21 cellular contexts compared by ENCODE assay signal in the genomic region with DNA sequence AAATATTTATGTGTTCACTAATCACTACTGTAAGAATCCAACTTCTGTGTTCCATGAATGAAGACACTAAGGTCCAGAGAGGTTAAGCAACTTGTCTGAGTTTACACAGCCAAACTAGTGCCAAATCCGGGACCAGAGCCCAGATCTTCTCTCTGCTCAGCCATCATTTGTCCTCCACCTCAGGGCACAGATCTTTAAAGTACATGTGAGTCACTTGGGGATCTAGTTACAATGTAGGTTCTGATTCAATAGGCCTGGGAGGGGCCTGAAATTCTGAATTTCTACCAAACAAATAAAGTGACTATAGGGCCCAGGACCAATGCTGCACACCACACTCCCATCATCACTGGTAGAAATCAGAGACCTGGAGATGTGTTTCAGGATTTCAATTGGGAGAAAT.
DNase-seq lines count a peak whose midpoint lies in the region; ATAC-seq and TF ChIP-seq lines count a peak whose summit lies in the region.
"Had no signal": no experiment of that assay in that cellular context is flagged by ENCODE, and none has a peak within 500 bp of the region (broad histone marks: within the 10 kb centered on the region; RNA-seq: fewer than 3 reads in every experiment).

No MANE protein-coding gene starts in this region.

- no peak overlapping the region for H3K27ac Mint-ChIP-seq in glutamatergic neuron (ENCODE audit: unreplicated experiment)
- H3K27ac Mint-ChIP-seq: activated naive CD8-positive, alpha-beta T cell treated with anti-CD3 and anti-CD28 coated beads for 36 hours; activated T-helper 1 cell treated with anti-CD3 and anti-CD28 coated beads, Interleukin-12 subunit alpha, Interleukin-12 subunit beta, Interleukin-2, Interleukin-4 antibody, amounts not matched to agents 30 ng/mL and 10 ng/mL and 1 ng/mL, durations not matched to agents 14 hours and 24 hours and 36 hours; naive B cell; T-helper 17 cell; WTC11 had no signal

- peak; percentile 29 for DNase-seq in DMS53 treated with DMSO at 0.1 percent for 48 hours (lab: John Stamatoyannopoulos, UW; ENCODE audit: unreplicated experiment)
- DNase-seq in HT1080 (ENCODE audit: low read depth) = peak; percentile 51
- DNase-seq in adipocyte (ENCODE audit: low read depth) = peak; percentile 40
- peak; percentile 3 to 41 for DNase-seq in foreskin keratinocyte
- no peak for DNase-seq in glutamatergic neuron
- no peak for DNase-seq in SHP77 (lab: John Stamatoyannopoulos, UW)
- DNase-seq in spleen = no peak
- DNase-seq: activated CD8-positive, alpha-beta memory T cell treated with anti-CD3 and anti-CD28 coated beads for 24 hours; activated naive CD8-positive, alpha-beta T cell treated with anti-CD3 and anti-CD28 coated beads for 36 hours; effector memory CD4-positive, alpha-beta T cell; naive B cell; NCI-H1436 treated with DMSO at 0.1 percent for 48 hours; NCI-H345; NK-92 treated with Interleukin-12 subunit alpha and Interleukin-12 subunit beta, amount 100 ng/mL, for 24 hours; Right ventricle myocardium superior; T-helper 17 cell had no signal

- H3K36me3 ChIP-seq in adipocyte (ENCODE audit: control insufficient read depth, insufficient read depth, low read length, severe bottlenecking) (no peaks in the 10 kb centered on the region), spleen (no peaks in the 10 kb centered on the region)
- H3K36me3 ChIP-seq: thoracic aorta had no signal

- no peak overlapping the region for H3K9ac ChIP-seq in adipocyte (ENCODE audit: low read length)

- H3K27me3 ChIP-seq in adipocyte (replicated peaks; ENCODE audit: control insufficient read depth, insufficient read depth, low read length) (no peaks in the 10 kb centered on the region), foreskin keratinocyte (peaks cover 13% of the 10 kb centered on the region), spleen (replicated peaks in 1 of 7) (no peaks in the 10 kb centered on the region)

- no peaks in the 10 kb centered on the region for H3K36me3 Mint-ChIP-seq in glutamatergic neuron (ENCODE audit: unreplicated experiment)
- H3K36me3 Mint-ChIP-seq: naive B cell had no signal

- H3K4me3 ChIP-seq in adipocyte (ENCODE audit: low read length) = no peak overlapping the region
- no peak overlapping the region for H3K4me3 ChIP-seq in spleen
- H3K4me3 ChIP-seq: lung, thoracic aorta had no signal

- no peaks in the 10 kb centered on the region for H3K9me3 ChIP-seq in adipocyte (ENCODE audit: control insufficient read depth, low read length)
- H3K9me3 ChIP-seq in spleen = peaks cover 0 to 4% (median 0%) of the 10 kb centered on the region in 8 donors
- H3K9me3 ChIP-seq: thoracic aorta had no signal

- H3K4me1 Mint-ChIP-seq in glutamatergic neuron (ENCODE audit: low read depth, unreplicated experiment) = peaks cover 8% of the 10 kb centered on the region
- H3K4me1 Mint-ChIP-seq: activated naive CD8-positive, alpha-beta T cell treated with anti-CD3 and anti-CD28 coated beads for 36 hours; naive B cell; T-helper 17 cell had no signal

- TF ChIP-seq POLR2A in spleen (IDR thresholded peaks at IDR 0.05) = no peak

- ATAC-seq in foreskin keratinocyte = peak; percentile 92
- no peak for ATAC-seq in GM18873 (IDR thresholded peaks at IDR 0.05; ENCODE audit: low FRiP score, unreplicated experiment)
- ATAC-seq: T-helper 17 cell, WTC11 had no signal

- H3K9me3 Mint-ChIP-seq in glutamatergic neuron (ENCODE audit: unreplicated experiment) = peaks cover 2% of the 10 kb centered on the region
- H3K9me3 Mint-ChIP-seq: activated T-helper 1 cell treated with anti-CD3 and anti-CD28 coated beads, Interleukin-12 subunit alpha, Interleukin-12 subunit beta, Interleukin-2, Interleukin-4 antibody, amounts not matched to agents 30 ng/mL and 10 ng/mL and 1 ng/mL, durations not matched to agents 14 hours and 24 hours and 36 hours had no signal

- H3K4me3 Mint-ChIP-seq in glutamatergic neuron (ENCODE audit: unreplicated experiment) = no peak overlapping the region
- H3K4me3 Mint-ChIP-seq: activated naive CD8-positive, alpha-beta T cell treated with anti-CD3 and anti-CD28 coated beads for 36 hours; activated T-helper 1 cell treated with anti-CD3 and anti-CD28 coated beads, Interleukin-12 subunit alpha, Interleukin-12 subunit beta, Interleukin-2, Interleukin-4 antibody, amounts not matched to agents 30 ng/mL and 10 ng/mL and 1 ng/mL, durations not matched to agents 14 hours and 24 hours and 36 hours; naive B cell; T-helper 17 cell; WTC11 had no signal

- H3K27me3 Mint-ChIP-seq in glutamatergic neuron (ENCODE audit: unreplicated experiment) = no peaks in the 10 kb centered on the region

- intact Hi-C loops in spleen (cut with DNase I; ENCODE audit: low total_unique reads) = no loop called here

- H3K4me1 ChIP-seq in adipocyte (ENCODE audit: control insufficient read depth, insufficient read depth, low read length) (peaks cover 5% of the 10 kb centered on the region), foreskin keratinocyte (no peaks in the 10 kb centered on the region), spleen (no peaks in the 10 kb centered on the region)

- no peak overlapping the region for H3K27ac ChIP-seq in foreskin keratinocyte
- H3K27ac ChIP-seq in spleen = no peak overlapping the region
- H3K27ac ChIP-seq: thoracic aorta had no signal

- TF ChIP-seq CTCF in foreskin keratinocyte (conservative IDR thresholded peaks at IDR 0.05) (no peak), glutamatergic neuron (IDR thresholded peaks at IDR 0.05; ENCODE audit: partially characterized antibody, unreplicated experiment) (no peak), spleen (IDR thresholded peaks at IDR 0.05 in 8 of 11, conservative IDR thresholded peaks at IDR 0.05 in 3 of 11) (no peak)

- WGBS in spleen, 5 donors = 60 to 90% (median 85%) methylated on average over 1 of the region's 1 CpG

Comparison
In these comparisons a context has a peak if more than half of its experiments do, and no peak if none do; other contexts are left out.
1. DNase-seq: peak in DMS53 treated with DMSO at 0.1 percent for 48 hours (single experiment), HT1080 (single experiment), adipocyte (single experiment) and foreskin keratinocyte (2 of 2); none in glutamatergic neuron (single experiment), SHP77 (0 of 2) and spleen (single experiment).